8 cellular contexts compared by ENCODE assay signal in genomic region chr3:107846282-107846852, GRCh38.
DNase-seq lines count a peak whose midpoint lies in the region; ATAC-seq and TF ChIP-seq lines count a peak whose summit lies in the region.

No MANE protein-coding gene starts in this region.

- H3K4me3 ChIP-seq in astrocyte of the spinal cord (ENCODE audit: low read depth, low read length), result no peak overlapping the region
- no peak overlapping the region for H3K4me3 ChIP-seq in skeletal muscle cell (ENCODE audit: low read depth, low read length)

- in situ Hi-C loops in astrocyte of the spinal cord (cut with HindIII; ENCODE audit: low sequenced_read_pairs), result no loop called here

- ATAC-seq in GM21576 (IDR thresholded peaks at IDR 0.05; ENCODE audit: unreplicated experiment), result no peak

- TF ChIP-seq CTCF in astrocyte of the spinal cord (IDR thresholded peaks at IDR 0.05; ENCODE audit: low read depth, low read length), result peak; percentile 77

- DNase-seq in activated gamma-delta T cell treated with Interleukin-2 at 50 U/mL for 16 hours (peak; percentile 8), activated gamma-delta T cell (lab: John Stamatoyannopoulos, UW) (no peak), NOMO-1 treated with dmso at 0.1 percent for 144 hours (lab: John Stamatoyannopoulos, UW; ENCODE audit: unreplicated experiment) (peak; percentile 53), astrocyte of the spinal cord (ENCODE audit: low read depth, low spot score) (peak; percentile 60), hypothalamus (lab: John Stamatoyannopoulos, UW) (peak in 38 of 51 donors; percentile 1 to 76 (median 28)), skeletal muscle cell (ENCODE audit: low read depth) (peak; percentile 12), cerebellar nuclear complex (lab: John Stamatoyannopoulos, UW) (no peak)

Comparison
In these comparisons a context has a peak if more than half of its experiments do, and no peak if none do; other contexts are left out.
1. DNase-seq: peak in activated gamma-delta T cell treated with Interleukin-2 at 50 U/mL for 16 hours (single experiment), NOMO-1 treated with dmso at 0.1 percent for 144 hours (single experiment), astrocyte of the spinal cord (single experiment), hypothalamus (38 of 51) and skeletal muscle cell (single experiment); none in activated gamma-delta T cell (single experiment) and cerebellar nuclear complex (0 of 2).